ENCODE assay signal across 24 cellular contexts in genomic region chr15:37071134-37071533, GRCh38.
"Had no signal": no experiment of that assay in that cellular context is flagged by ENCODE, and none has a peak within 500 bp of the region (broad histone marks: within the 10 kb centered on the region; RNA-seq: fewer than 3 reads in every experiment).

No MANE protein-coding gene starts in this region.

- H3K4me3 Mint-ChIP-seq: naive thymus-derived CD4-positive, alpha-beta T cell; natural killer cell treated with Interleukin-12 subunit alpha and Interleukin-12 subunit beta and Interleukin-15 and Interleukin-18, amount 100 ng/mL, for 72 hours; stimulated activated naive B cell treated with anti-CD40 and anti-IgM and Interleukin-4, amounts not matched to agents 10 μg/mL and 1 μg/mL and 100 μg/mL, for 72 hours had no signal

- H3K36me3 Mint-ChIP-seq: naive thymus-derived CD4-positive, alpha-beta T cell; natural killer cell treated with Interleukin-12 subunit alpha and Interleukin-12 subunit beta and Interleukin-15 and Interleukin-18, amount 100 ng/mL, for 72 hours; stimulated activated naive B cell treated with anti-CD40 and anti-IgM and Interleukin-4, amounts not matched to agents 10 μg/mL and 1 μg/mL and 100 μg/mL, for 72 hours had no signal

- DNase-seq: head of caudate nucleus; hippocampal formation; kidney glomerular epithelial cell; left cardiac atrium; mesendoderm; midbrain; mucosa of descending colon; naive thymus-derived CD4-positive, alpha-beta T cell; nucleus accumbens; stimulated activated CD4-positive, alpha-beta T cell treated with anti-CD3 and anti-CD28 coated beads, Interleukin-12 subunit alpha, Interleukin-12 subunit beta, amount 100 ng/mL, for 4 hours; stimulated activated CD4-positive, alpha-beta T cell treated with anti-CD3 and anti-CD28 coated beads, Interleukin-15, amount 100 ng/mL, for 24 hours; stimulated activated CD4-positive, alpha-beta T cell treated with anti-CD3 and anti-CD28 coated beads, Interleukin-2, amount 100 ng/mL, for 24 hours; stimulated activated CD4-positive, alpha-beta T cell treated with anti-CD3 and anti-CD28 coated beads, Interleukin-4, amount 100 ng/mL, for 1 hour; stimulated activated naive B cell treated with anti-CD40 and anti-IgM and Interleukin-4, amounts not matched to agents 10 μg/mL and 1 μg/mL and 100 μg/mL, for 72 hours; stimulated activated naive CD8-positive, alpha-beta T cell treated with anti-CD3 and anti-CD28 coated beads, Interleukin-15, Interleukin-2, amounts not matched to agents 100 U/mL and 50 U/mL, for 24 hours; stomach; testis; thyroid gland; transverse colon; upper lobe of right lung had no signal

- H3K9me3 Mint-ChIP-seq: stimulated activated naive B cell treated with anti-CD40 and anti-IgM and Interleukin-4, amounts not matched to agents 10 μg/mL and 1 μg/mL and 100 μg/mL, for 72 hours had no signal

- H3K4me1 Mint-ChIP-seq: naive thymus-derived CD4-positive, alpha-beta T cell; stimulated activated naive B cell treated with anti-CD40 and anti-IgM and Interleukin-4, amounts not matched to agents 10 μg/mL and 1 μg/mL and 100 μg/mL, for 72 hours had no signal

- H3K27ac Mint-ChIP-seq: naive thymus-derived CD4-positive, alpha-beta T cell; natural killer cell treated with Interleukin-12 subunit alpha and Interleukin-12 subunit beta and Interleukin-15 and Interleukin-18, amount 100 ng/mL, for 72 hours; stimulated activated naive B cell treated with anti-CD40 and anti-IgM and Interleukin-4, amounts not matched to agents 10 μg/mL and 1 μg/mL and 100 μg/mL, for 72 hours had no signal

- H3K27me3 Mint-ChIP-seq: natural killer cell treated with Interleukin-12 subunit alpha and Interleukin-12 subunit beta and Interleukin-15 and Interleukin-18, amount 100 ng/mL, for 72 hours; stimulated activated naive B cell treated with anti-CD40 and anti-IgM and Interleukin-4, amounts not matched to agents 10 μg/mL and 1 μg/mL and 100 μg/mL, for 72 hours had no signal

- ATAC-seq: left cardiac atrium; left lobe of liver; mucosa of descending colon; naive thymus-derived CD4-positive, alpha-beta T cell; natural killer cell treated with Interleukin-12 subunit alpha and Interleukin-12 subunit beta and Interleukin-15 and Interleukin-18, amount 100 ng/mL, for 72 hours; right cardiac atrium; sciatic nerve; stimulated activated naive B cell treated with anti-CD40 and anti-IgM and Interleukin-4, amounts not matched to agents 10 μg/mL and 1 μg/mL and 100 μg/mL, for 72 hours; stimulated activated naive CD8-positive, alpha-beta T cell treated with anti-CD3 and anti-CD28 coated beads, Interleukin-15, Interleukin-2, amounts not matched to agents 100 U/mL and 50 U/mL, for 24 hours; upper lobe of right lung had no signal
